In the genomic region with DNA sequence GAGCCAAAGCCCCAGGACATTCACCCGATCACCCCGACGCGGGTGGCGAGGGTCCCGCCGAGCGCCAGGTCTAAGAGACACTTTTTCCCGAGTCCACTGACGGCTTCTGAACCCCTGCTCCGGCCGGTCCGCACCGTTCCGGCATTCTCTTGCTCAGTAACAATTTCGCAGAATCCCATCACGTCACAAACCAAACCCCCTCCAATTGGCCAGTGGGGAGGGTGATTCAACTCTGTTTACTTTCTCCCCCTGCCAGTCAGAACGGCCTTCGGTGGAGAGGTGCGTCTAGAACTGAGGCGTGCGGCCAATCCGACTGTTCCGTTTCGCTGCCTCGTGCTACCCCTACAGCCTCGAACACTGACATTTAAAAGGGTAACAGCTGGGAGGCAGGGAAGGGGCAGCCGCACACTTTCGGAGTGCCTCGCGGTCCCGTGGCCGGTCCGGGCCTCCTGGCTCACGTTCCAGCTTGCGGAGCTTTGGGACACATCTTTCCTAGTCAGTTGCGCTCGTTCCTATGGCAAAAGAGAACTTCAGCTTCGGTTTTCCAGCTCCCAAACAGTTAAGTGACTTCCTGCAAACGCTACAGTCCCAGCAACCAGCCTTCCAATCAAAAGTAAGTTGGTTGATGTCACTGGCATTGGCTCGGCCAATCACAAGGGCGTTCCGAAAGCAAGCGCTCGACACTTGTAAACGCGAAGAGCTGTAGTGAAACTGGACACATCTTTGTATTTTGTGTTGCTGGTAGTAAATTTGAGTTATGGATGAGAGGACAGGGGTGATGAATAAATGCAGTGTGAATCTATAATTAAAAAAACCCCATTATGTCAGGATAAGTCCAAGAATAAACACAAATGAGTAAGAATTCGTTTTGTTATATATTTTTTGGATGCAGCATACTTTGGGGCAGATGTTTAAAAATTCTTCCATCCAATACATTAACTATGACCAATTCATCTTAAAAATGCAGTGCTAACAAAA, we compare ENCODE assay signal across 1 cellular context.
TF ChIP-seq lines count a peak whose summit lies in the region.

Gene KLF9, minus strand, starts transcription at position 860 of the 978 bp plus-strand sequence. CDS start 1,294 bp downstream, outside the sequence.

TF ChIP-seq in HepG2, 621 proteins besides CTCF, POLR2A, EP300 and RAD21 (continued from another document and continues in another):
- TF ChIP-seq, protein P1, sequence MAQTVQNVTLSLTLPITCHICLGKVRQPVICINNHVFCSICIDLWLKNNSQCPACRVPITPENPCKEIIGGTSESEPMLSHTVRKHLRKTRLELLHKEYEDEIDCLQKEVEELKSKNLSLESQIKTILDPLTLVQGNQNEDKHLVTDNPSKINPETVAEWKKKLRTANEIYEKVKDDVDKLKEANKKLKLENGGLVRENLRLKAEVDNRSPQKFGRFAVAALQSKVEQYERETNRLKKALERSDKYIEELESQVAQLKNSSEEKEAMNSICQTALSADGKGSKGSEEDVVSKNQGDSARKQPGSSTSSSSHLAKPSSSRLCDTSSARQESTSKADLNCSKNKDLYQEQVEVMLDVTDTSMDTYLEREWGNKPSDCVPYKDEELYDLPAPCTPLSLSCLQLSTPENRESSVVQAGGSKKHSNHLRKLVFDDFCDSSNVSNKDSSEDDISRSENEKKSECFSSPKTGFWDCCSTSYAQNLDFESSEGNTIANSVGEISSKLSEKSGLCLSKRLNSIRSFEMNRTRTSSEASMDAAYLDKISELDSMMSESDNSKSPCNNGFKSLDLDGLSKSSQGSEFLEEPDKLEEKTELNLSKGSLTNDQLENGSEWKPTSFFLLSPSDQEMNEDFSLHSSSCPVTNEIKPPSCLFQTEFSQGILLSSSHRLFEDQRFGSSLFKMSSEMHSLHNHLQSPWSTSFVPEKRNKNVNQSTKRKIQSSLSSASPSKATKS (CRISPR knock-in tag; IDR thresholded peaks at IDR 0.05), result no peak
- TF ChIP-seq ZNF280B (CRISPR knock-in tag; IDR thresholded peaks at IDR 0.05; ENCODE audit: borderline replicate concordance), result peak; percentile 88
- TF ChIP-seq ATF7 (IDR thresholded peaks at IDR 0.05), result 0 out of 2 replicates have a peak, but pooled peaks have one; percentile 36
- TF ChIP-seq ATF7 (CRISPR knock-in tag; IDR thresholded peaks at IDR 0.05), result peak; percentile 76
- TF ChIP-seq ZNF550 (CRISPR knock-in tag; IDR thresholded peaks at IDR 0.05; ENCODE audit: borderline replicate concordance), result no peak
- 0 out of 2 replicates have a peak, but pooled peaks have one; percentile 33 for TF ChIP-seq ZNF879 (CRISPR knock-in tag; IDR thresholded peaks at IDR 0.05)
- TF ChIP-seq TEAD3 (CRISPR knock-in tag; optimal IDR thresholded peaks at IDR 0.05; ENCODE audit: borderline replicate concordance), result peak; percentile 42
- TF ChIP-seq MEF2D (CRISPR knock-in tag; IDR thresholded peaks at IDR 0.05), result peak; percentile 24; the same call in 1 of the 2 replicates
- TF ChIP-seq, protein P2, sequence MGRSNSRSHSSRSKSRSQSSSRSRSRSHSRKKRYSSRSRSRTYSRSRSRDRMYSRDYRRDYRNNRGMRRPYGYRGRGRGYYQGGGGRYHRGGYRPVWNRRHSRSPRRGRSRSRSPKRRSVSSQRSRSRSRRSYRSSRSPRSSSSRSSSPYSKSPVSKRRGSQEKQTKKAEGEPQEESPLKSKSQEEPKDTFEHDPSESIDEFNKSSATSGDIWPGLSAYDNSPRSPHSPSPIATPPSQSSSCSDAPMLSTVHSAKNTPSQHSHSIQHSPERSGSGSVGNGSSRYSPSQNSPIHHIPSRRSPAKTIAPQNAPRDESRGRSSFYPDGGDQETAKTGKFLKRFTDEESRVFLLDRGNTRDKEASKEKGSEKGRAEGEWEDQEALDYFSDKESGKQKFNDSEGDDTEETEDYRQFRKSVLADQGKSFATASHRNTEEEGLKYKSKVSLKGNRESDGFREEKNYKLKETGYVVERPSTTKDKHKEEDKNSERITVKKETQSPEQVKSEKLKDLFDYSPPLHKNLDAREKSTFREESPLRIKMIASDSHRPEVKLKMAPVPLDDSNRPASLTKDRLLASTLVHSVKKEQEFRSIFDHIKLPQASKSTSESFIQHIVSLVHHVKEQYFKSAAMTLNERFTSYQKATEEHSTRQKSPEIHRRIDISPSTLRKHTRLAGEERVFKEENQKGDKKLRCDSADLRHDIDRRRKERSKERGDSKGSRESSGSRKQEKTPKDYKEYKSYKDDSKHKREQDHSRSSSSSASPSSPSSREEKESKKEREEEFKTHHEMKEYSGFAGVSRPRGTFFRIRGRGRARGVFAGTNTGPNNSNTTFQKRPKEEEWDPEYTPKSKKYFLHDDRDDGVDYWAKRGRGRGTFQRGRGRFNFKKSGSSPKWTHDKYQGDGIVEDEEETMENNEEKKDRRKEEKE (IDR thresholded peaks at IDR 0.05), result no peak
- peak; percentile 59 for TF ChIP-seq JARID2 (CRISPR knock-in tag; IDR thresholded peaks at IDR 0.05; ENCODE audit: insufficient replicate concordance)
- no peak for TF ChIP-seq HNRNPUL1 (IDR thresholded peaks at IDR 0.05; ENCODE audit: low read depth, low read length)
- no peak for TF ChIP-seq ZBTB42 (CRISPR knock-in tag; IDR thresholded peaks at IDR 0.05)
- peak; percentile 82; the same call in 1 of the 2 replicates for TF ChIP-seq YEATS2 (CRISPR knock-in tag; IDR thresholded peaks at IDR 0.05; ENCODE audit: borderline replicate concordance)
- no peak for TF ChIP-seq CC2D1A (CRISPR knock-in tag; IDR thresholded peaks at IDR 0.05)
- TF ChIP-seq ZFP62 (CRISPR knock-in tag; IDR thresholded peaks at IDR 0.05), result no peak
- TF ChIP-seq ZFAT (CRISPR knock-in tag; conservative IDR thresholded peaks at IDR 0.05), result no peak
- no peak for TF ChIP-seq NR2F1 (CRISPR knock-in tag; IDR thresholded peaks at IDR 0.05)
- no peak for TF ChIP-seq CBFB (CRISPR knock-in tag; IDR thresholded peaks at IDR 0.05)
- TF ChIP-seq ZBTB20 (CRISPR knock-in tag; IDR thresholded peaks at IDR 0.05; ENCODE audit: borderline replicate concordance, low read depth), result 0 out of 2 replicates have a peak, but pooled peaks have one; percentile 65
- TF ChIP-seq NFKB2 (CRISPR knock-in tag; IDR thresholded peaks at IDR 0.05; ENCODE audit: borderline replicate concordance), result peak; percentile 78; the same call in 1 of the 2 replicates
- no peak; the same call in 1 of the 2 replicates for TF ChIP-seq FOXC1 (CRISPR knock-in tag; IDR thresholded peaks at IDR 0.05; ENCODE audit: borderline replicate concordance)
- TF ChIP-seq ZNF496 (CRISPR knock-in tag; IDR thresholded peaks at IDR 0.05; ENCODE audit: insufficient replicate concordance), result no peak
- no peak for TF ChIP-seq ZFYVE20 (CRISPR knock-in tag; IDR thresholded peaks at IDR 0.05; ENCODE audit: borderline replicate concordance, low read depth)
- no peak; the same call in 1 of the 2 replicates for TF ChIP-seq ZNF710 (CRISPR knock-in tag; IDR thresholded peaks at IDR 0.05; ENCODE audit: borderline replicate concordance)
- TF ChIP-seq KAT7 (CRISPR knock-in tag; IDR thresholded peaks at IDR 0.05; ENCODE audit: borderline replicate concordance), result no peak; the same call in 1 of the 2 replicates
- peak; percentile 64; the same call in 1 of the 2 replicates for TF ChIP-seq MIER3 (CRISPR knock-in tag; IDR thresholded peaks at IDR 0.05; ENCODE audit: borderline replicate concordance)
- TF ChIP-seq, protein P3, sequence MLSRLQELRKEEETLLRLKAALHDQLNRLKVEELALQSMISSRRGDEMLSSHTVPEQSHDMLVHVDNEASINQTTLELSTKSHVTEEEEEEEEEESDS (CRISPR knock-in tag; IDR thresholded peaks at IDR 0.05; ENCODE audit: borderline replicate concordance), result no peak
- TF ChIP-seq ZBTB38 (CRISPR knock-in tag; IDR thresholded peaks at IDR 0.05), result no peak
- no peak for TF ChIP-seq ZNF564 (CRISPR knock-in tag; IDR thresholded peaks at IDR 0.05)
- no peak for TF ChIP-seq RBAK (CRISPR knock-in tag; IDR thresholded peaks at IDR 0.05)
- TF ChIP-seq, protein P4, sequence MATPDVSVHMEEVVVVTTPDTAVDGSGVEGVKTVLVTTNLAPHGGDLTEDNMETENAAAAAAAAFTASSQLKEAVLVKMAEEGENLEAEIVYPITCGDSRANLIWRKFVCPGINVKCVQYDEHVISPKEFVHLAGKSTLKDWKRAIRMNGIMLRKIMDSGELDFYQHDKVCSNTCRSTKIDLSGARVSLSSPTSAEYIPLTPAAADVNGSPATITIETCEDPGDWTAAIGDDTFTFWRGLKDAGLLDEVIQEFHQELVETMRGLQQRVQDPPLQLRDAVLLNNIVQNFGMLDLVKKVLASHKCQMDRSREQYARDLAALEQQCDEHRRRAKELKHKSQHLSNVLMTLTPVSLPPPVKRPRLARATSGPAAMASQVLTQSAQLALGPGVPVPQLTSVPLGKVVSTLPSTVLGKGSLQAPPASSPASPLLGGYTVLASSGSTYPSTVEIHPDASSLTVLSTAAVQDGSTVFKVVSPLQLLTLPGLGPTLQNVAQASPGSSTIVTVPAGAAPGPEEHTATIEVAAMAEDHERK (CRISPR knock-in tag; IDR thresholded peaks at IDR 0.05; ENCODE audit: low read depth), result no peak
- TF ChIP-seq ZNF33A (CRISPR knock-in tag; IDR thresholded peaks at IDR 0.05; ENCODE audit: borderline replicate concordance), result 0 out of 2 replicates have a peak, but pooled peaks have one; percentile 78
- TF ChIP-seq REL (CRISPR knock-in tag; conservative IDR thresholded peaks at IDR 0.05), result no peak
- peak; percentile 82 for TF ChIP-seq ZNF317 (CRISPR knock-in tag; IDR thresholded peaks at IDR 0.05)
- no peak for TF ChIP-seq ZBTB1 (CRISPR knock-in tag; IDR thresholded peaks at IDR 0.05; ENCODE audit: borderline replicate concordance)
- TF ChIP-seq ZNF280D (CRISPR knock-in tag; IDR thresholded peaks at IDR 0.05), result peak; percentile 27; the same call in 1 of the 2 replicates
- peak; percentile 51; the same call in 1 of the 2 replicates for TF ChIP-seq ZNF563 (CRISPR knock-in tag; IDR thresholded peaks at IDR 0.05)
- no peak for TF ChIP-seq ZNF17 (CRISPR knock-in tag; IDR thresholded peaks at IDR 0.05)
- TF ChIP-seq ZBTB10 (CRISPR knock-in tag; IDR thresholded peaks at IDR 0.05; ENCODE audit: borderline replicate concordance), result no peak; the same call in 1 of the 2 replicates
- TF ChIP-seq ELF3 (CRISPR knock-in tag; IDR thresholded peaks at IDR 0.05), result peak; percentile 44; the same call in 1 of the 2 replicates
